1 cellular context compared by ENCODE assay signal in genomic region chr12:47754126-47754525, GRCh38.
TF ChIP-seq lines count a peak whose summit lies in the region.

No MANE protein-coding gene starts in this region.

TF ChIP-seq in endothelial cell of umbilical vein, 7 proteins besides CTCF, POLR2A, EP300 and RAD21 (continued from another document):
- no peak for TF ChIP-seq JUN (IDR thresholded peaks at IDR 0.05; ENCODE audit: borderline replicate concordance, insufficient read depth, insufficient read length, low read depth)
- TF ChIP-seq, protein P1, sequence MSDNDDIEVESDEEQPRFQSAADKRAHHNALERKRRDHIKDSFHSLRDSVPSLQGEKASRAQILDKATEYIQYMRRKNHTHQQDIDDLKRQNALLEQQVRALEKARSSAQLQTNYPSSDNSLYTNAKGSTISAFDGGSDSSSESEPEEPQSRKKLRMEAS (IDR thresholded peaks at IDR 0.05; ENCODE audit: insufficient read depth, insufficient read length) = no peak
- TF ChIP-seq FOS (IDR thresholded peaks at IDR 0.05; ENCODE audit: borderline replicate concordance, insufficient read depth, low read length) = no peak
- TF ChIP-seq POLR2AphosphoS5 (IDR thresholded peaks at IDR 0.05; ENCODE audit: insufficient read depth, low read depth, low read length) = no peak
- no peak for TF ChIP-seq GATA2 (IDR thresholded peaks at IDR 0.05; ENCODE audit: insufficient read depth, insufficient read length, low read depth, low read length)
